Comparison of ENCODE assay signal across 1 cellular context in genomic region chr16:78045865-78046581, GRCh38.
A peak's percentile ranks its signal among the peaks of the same experiment; 100 is the strongest.
TF ChIP-seq lines count a peak whose summit lies in the region.

No MANE protein-coding gene starts in this region.

TF ChIP-seq in K562, 482 proteins besides CTCF, POLR2A, EP300 and RAD21 (continued from another document and continues in another):
- TF ChIP-seq REST (CRISPR knock-in tag; IDR thresholded peaks at IDR 0.05; ENCODE audit: low read depth) (peak; percentile 98), SREBF1 (IDR thresholded peaks at IDR 0.05; ENCODE audit: borderline replicate concordance, low read depth, low read length) (no peak), ZNF639 (CRISPR knock-in tag; conservative IDR thresholded peaks at IDR 0.05 in 1 of 2, IDR thresholded peaks at IDR 0.05 in 1 of 2) (no peak), ZKSCAN1 (IDR thresholded peaks at IDR 0.05; ENCODE audit: low read depth, low read length) (no peak), ELK3 (CRISPR knock-in tag; IDR thresholded peaks at IDR 0.05) (no peak), ID3 (CRISPR knock-in tag; IDR thresholded peaks at IDR 0.05) (no peak), ID3 (tag; IDR thresholded peaks at IDR 0.05) (no peak), MAZ (CRISPR knock-in tag; conservative IDR thresholded peaks at IDR 0.05 in 1 of 2, IDR thresholded peaks at IDR 0.05 in 1 of 2) (peak in 1 of 2 experiments; percentile 37; a peak in 1 of 4 replicates), IRF9 (tag; IDR thresholded peaks at IDR 0.05) (no peak), ZNF3 (CRISPR knock-in tag; IDR thresholded peaks at IDR 0.05) (no peak), CREM (IDR thresholded peaks at IDR 0.05; ENCODE audit: low read depth) (peak; percentile 53; the same call in 1 of the 2 replicates), CHD1 (IDR thresholded peaks at IDR 0.05; ENCODE audit: low read length) (no peak), EHMT2 (IDR thresholded peaks at IDR 0.05) (peak; percentile 95), SUPT5H (IDR thresholded peaks at IDR 0.05) (no peak), PREB (CRISPR knock-in tag; IDR thresholded peaks at IDR 0.05) (no peak), GABPB1 (CRISPR knock-in tag; IDR thresholded peaks at IDR 0.05) (0 out of 2 replicates have a peak, but pooled peaks have one; percentile 22), ZBTB17 (CRISPR knock-in tag; IDR thresholded peaks at IDR 0.05) (no peak), RBM15 (IDR thresholded peaks at IDR 0.05; ENCODE audit: insufficient read depth, low read length) (no peak), NR3C1 (CRISPR knock-in tag; IDR thresholded peaks at IDR 0.05) (0 out of 2 replicates have a peak, but pooled peaks have one; percentile 53), ZNF584 (CRISPR knock-in tag; IDR thresholded peaks at IDR 0.05; ENCODE audit: low read depth) (no peak), ELF4 (CRISPR knock-in tag; IDR thresholded peaks at IDR 0.05) (no peak), TSHZ1 (CRISPR knock-in tag; IDR thresholded peaks at IDR 0.05) (no peak), THAP12 (CRISPR knock-in tag; IDR thresholded peaks at IDR 0.05) (no peak), MIER1 (IDR thresholded peaks at IDR 0.05; ENCODE audit: low read depth) (peak; percentile 93), TFAP4 (CRISPR knock-in tag; IDR thresholded peaks at IDR 0.05; ENCODE audit: borderline replicate concordance) (peak; percentile 50; the same call in 1 of the 2 replicates), ZNF165 (CRISPR knock-in tag; IDR thresholded peaks at IDR 0.05; ENCODE audit: borderline replicate concordance) (no peak), ZNF740 (CRISPR knock-in tag; IDR thresholded peaks at IDR 0.05) (no peak), ZNF740 (tag; IDR thresholded peaks at IDR 0.05) (no peak), RFX7 (CRISPR knock-in tag; IDR thresholded peaks at IDR 0.05) (no peak), ILK (tag; IDR thresholded peaks at IDR 0.05; ENCODE audit: borderline replicate concordance, low read depth) (no peak), HDAC2 (IDR thresholded peaks at IDR 0.05) (no peak), ZNF644 (tag; IDR thresholded peaks at IDR 0.05; ENCODE audit: low read depth) (0 out of 2 replicates have a peak, but pooled peaks have one; percentile 36), RAD51 (IDR thresholded peaks at IDR 0.05; ENCODE audit: borderline replicate concordance, low read depth) (no peak), ZNF184 (CRISPR knock-in tag; IDR thresholded peaks at IDR 0.05) (no peak), TCF7 (IDR thresholded peaks at IDR 0.05; ENCODE audit: borderline replicate concordance) (no peak), TEAD1 (CRISPR knock-in tag; IDR thresholded peaks at IDR 0.05) (0 out of 4 replicates have a peak, but pooled peaks have one; percentile 28 to 47), PCBP2 (IDR thresholded peaks at IDR 0.05; ENCODE audit: low read depth, low read length, poor library complexity, severe bottlenecking) (no peak), SP1 (CRISPR knock-in tag; IDR thresholded peaks at IDR 0.05) (no peak), RCOR1 (IDR thresholded peaks at IDR 0.05; ENCODE audit: borderline replicate concordance in 1 of 2, low read depth in 2 of 2, low read length in 2 of 2) (peak in 1 of 2 experiments; percentile 58; a peak in 1 of 4 replicates), STAG1 (CRISPR knock-in tag; IDR thresholded peaks at IDR 0.05; ENCODE audit: borderline replicate concordance) (peak; percentile 10; the same call in 1 of the 2 replicates), ZBTB9 (CRISPR knock-in tag; IDR thresholded peaks at IDR 0.05) (0 out of 2 replicates have a peak, but pooled peaks have one; percentile 38), PCBP1 (IDR thresholded peaks at IDR 0.05; ENCODE audit: low read depth, low read length, poor library complexity, severe bottlenecking) (no peak), CREB1 (IDR thresholded peaks at IDR 0.05) (no peak), CREB1 (CRISPR knock-in tag; IDR thresholded peaks at IDR 0.05) (0 out of 2 replicates have a peak, but pooled peaks have one; percentile 32), DDX20 (tag; IDR thresholded peaks at IDR 0.05; ENCODE audit: low read depth) (no peak), KLF16 (IDR thresholded peaks at IDR 0.05) (no peak), LCOR (CRISPR knock-in tag; IDR thresholded peaks at IDR 0.05) (no peak), ZNF133 (CRISPR knock-in tag; IDR thresholded peaks at IDR 0.05) (no peak), ZNF232 (CRISPR knock-in tag; IDR thresholded peaks at IDR 0.05) (0 out of 2 replicates have a peak, but pooled peaks have one; percentile 52)
